In genomic region chr11:3134651-3135490, GRCh38 we compare ENCODE assay signal across 18 cellular contexts. TPM values are rescaled to one million over a fixed set of nuclear protein-coding genes. Genes with fewer than 3 reads are reported as not detected.
A peak's percentile ranks its signal among the peaks of the same experiment; 100 is the strongest.
DNase-seq lines count a peak whose midpoint lies in the region; ATAC-seq, FAIRE-seq and TF ChIP-seq lines count a peak whose summit lies in the region.
"Had no signal": no experiment of that assay in that cellular context is flagged by ENCODE, and none has a peak within 500 bp of the region (broad histone marks: within the 10 kb centered on the region; RNA-seq: fewer than 3 reads in every experiment).

No MANE protein-coding gene starts in this region.

- H3K9me3 Mint-ChIP-seq in natural killer cell: peaks cover 0 to 4% of the 10 kb centered on the region in 2 donors
- H3K9me3 Mint-ChIP-seq: CD8-positive, alpha-beta T cell had no signal

- no peaks in the 10 kb centered on the region for H3K27me3 Mint-ChIP-seq in natural killer cell (ENCODE audit: low read depth in 2 of 2)

- H3K27me3 ChIP-seq in uterus: no peaks in the 10 kb centered on the region
- H3K27me3 ChIP-seq in MM.1S (replicated peaks; ENCODE audit: insufficient read depth, low read length): no peaks in the 10 kb centered on the region
- H3K27me3 ChIP-seq: ovary had no signal

- no peaks in the 10 kb centered on the region for H3F3A ChIP-seq in MM.1S (ENCODE audit: insufficient read depth, low read length)

- H3K27ac ChIP-seq in uterus (no peak overlapping the region), MM.1S (ENCODE audit: low read length) (no peak overlapping the region)
- H3K27ac ChIP-seq: coronary artery, ovary had no signal

- TF ChIP-seq CTCF in natural killer cell (IDR thresholded peaks at IDR 0.05): no peak
- no peak for TF ChIP-seq CTCF in uterus (IDR thresholded peaks at IDR 0.05)
- no peak for TF ChIP-seq CTCF in D721Med (IDR thresholded peaks at IDR 0.05; ENCODE audit: insufficient read depth, missing control alignments)
- no peak for TF ChIP-seq CTCF in MM.1S (IDR thresholded peaks at IDR 0.05; ENCODE audit: low read length)

- peak overlapping the region; percentile 88 for H3K4me3 Mint-ChIP-seq in natural killer cell
- H3K4me3 Mint-ChIP-seq: CD8-positive, alpha-beta T cell; stimulated activated memory B cell treated with anti-CD40 and anti-IgM and Interleukin-4, amounts not matched to agents 10 μg/mL and 1 μg/mL and 100 μg/mL, for 72 hours had no signal

- no peaks in the 10 kb centered on the region for H3K9me2 ChIP-seq in MM.1S (replicated peaks; ENCODE audit: insufficient read depth, low read length)

- H3K9ac ChIP-seq in MM.1S (ENCODE audit: low read length): no peak overlapping the region

- TF ChIP-seq POLR2A in uterus (IDR thresholded peaks at IDR 0.05): no peak

- H3K4me3 ChIP-seq in uterus (no peak overlapping the region), MM.1S (ENCODE audit: low read length) (no peak overlapping the region)
- H3K4me3 ChIP-seq: coronary artery, ovary had no signal

- peak; percentile 1 for DNase-seq in stimulated activated CD4-positive, alpha-beta T cell treated with anti-CD3 and anti-CD28 coated beads, Interleukin-1b, Interleukin-23, amount 100 ng/mL, for 48 hours
- DNase-seq in stimulated activated CD4-positive, alpha-beta T cell treated with anti-CD3 and anti-CD28 coated beads, Interleukin-4, amount 100 ng/mL, for 24 hours: no peak
- DNase-seq in cardiac septum (ENCODE audit: low spot score) (peak; percentile 69), natural killer cell (no peak), uterus (peak; percentile 14 to 15), D721Med (ENCODE audit: insufficient read length, low spot score) (no peak), MM.1S (no peak)
- DNase-seq: activated CD4-positive, alpha-beta T cell treated with anti-CD3 and anti-CD28 coated beads for 48 hours; activated CD8-positive, alpha-beta memory T cell treated with anti-CD3 and anti-CD28 coated beads, Interleukin-2, amount 50 U/mL, for 48 hours; activated naive CD4-positive, alpha-beta T cell; CD8-positive, alpha-beta T cell; NCI-H1694 treated with DMSO at 0.1 percent for 48 hours; SW 1271 had no signal

- no peaks in the 10 kb centered on the region for H3K36me3 ChIP-seq in uterus
- H3K36me3 ChIP-seq in MM.1S (replicated peaks; ENCODE audit: insufficient read depth, low read length): no peaks in the 10 kb centered on the region
- H3K36me3 ChIP-seq: ovary had no signal

- no peak for ATAC-seq in natural killer cell
- no peak for ATAC-seq in HG03354 (IDR thresholded peaks at IDR 0.05; ENCODE audit: poor library complexity, severe bottlenecking, unreplicated experiment)
- ATAC-seq: CD8-positive, alpha-beta T cell; stimulated activated memory B cell treated with anti-CD40 and anti-IgM and Interleukin-4, amounts not matched to agents 10 μg/mL and 1 μg/mL and 100 μg/mL, for 72 hours had no signal

- no peaks in the 10 kb centered on the region for H3K79me2 ChIP-seq in MM.1S (ENCODE audit: low read length)

- intact Hi-C loops in cardiac septum (cut with DNase I) (no loop called here), natural killer cell (cut with micrococcal nuclease) (no loop called here), uterus (cut with DNase I; ENCODE audit: low total_unique reads) (no loop called here)

- H4K20me1 ChIP-seq in MM.1S (ENCODE audit: insufficient read depth, low read length): no peaks in the 10 kb centered on the region

- H3K4me1 ChIP-seq in uterus: peaks cover 0 to 9% of the 10 kb centered on the region in 2 donors
- no peaks in the 10 kb centered on the region for H3K4me1 ChIP-seq in MM.1S (ENCODE audit: low read length)

- H3K4me1 Mint-ChIP-seq in natural killer cell: peaks cover 70 to 97% of the 10 kb centered on the region in 2 donors
- H3K4me1 Mint-ChIP-seq: stimulated activated memory B cell treated with anti-CD40 and anti-IgM and Interleukin-4, amounts not matched to agents 10 μg/mL and 1 μg/mL and 100 μg/mL, for 72 hours had no signal

- H3K9me3 ChIP-seq in uterus (no peaks in the 10 kb centered on the region), MM.1S (replicated peaks; ENCODE audit: insufficient read depth, low read length) (no peaks in the 10 kb centered on the region)
- H3K9me3 ChIP-seq: ovary had no signal

- no peak for FAIRE-seq in D721Med (lab: Jason Lieb, UNC)
- FAIRE-seq: endothelial cell of umbilical vein had no signal

- H2AFZ ChIP-seq in MM.1S (ENCODE audit: low read length): no peak overlapping the region

- peak overlapping the region; percentile 80 to 93 for H3K27ac Mint-ChIP-seq in natural killer cell
- H3K27ac Mint-ChIP-seq: CD8-positive, alpha-beta T cell; stimulated activated memory B cell treated with anti-CD40 and anti-IgM and Interleukin-4, amounts not matched to agents 10 μg/mL and 1 μg/mL and 100 μg/mL, for 72 hours had no signal

- H3K4me2 ChIP-seq in MM.1S (ENCODE audit: low read depth, low read length): no peak overlapping the region

- no peaks in the 10 kb centered on the region for H3K36me3 Mint-ChIP-seq in natural killer cell
- H3K36me3 Mint-ChIP-seq: CD8-positive, alpha-beta T cell; stimulated activated memory B cell treated with anti-CD40 and anti-IgM and Interleukin-4, amounts not matched to agents 10 μg/mL and 1 μg/mL and 100 μg/mL, for 72 hours had no signal

RNA-seq across cellular contexts. Expression of gene OSBPL5, which starts 30.2 kb away (rescaled TPM):
- 16.6 TPM for total RNA-seq in cardiac septum
- 100 to 1,000 TPM; 375 to 522 (median 377) TPM for total RNA-seq in natural killer cell
- total RNA-seq in uterus: 10 to 100 TPM; 24.7 to 83.3 (median 48.2) TPM

Comparison
In these comparisons a context has a peak if more than half of its experiments do, and no peak if none do; other contexts are left out.
1. DNase-seq: peak in stimulated activated CD4-positive, alpha-beta T cell treated with anti-CD3 and anti-CD28 coated beads, Interleukin-1b, Interleukin-23, amount 100 ng/mL, for 48 hours (single experiment), cardiac septum (single experiment) and uterus (2 of 2); none in stimulated activated CD4-positive, alpha-beta T cell treated with anti-CD3 and anti-CD28 coated beads, Interleukin-4, amount 100 ng/mL, for 24 hours (single experiment), natural killer cell (single experiment), D721Med (single experiment) and MM.1S (single experiment).
2. RNA of gene OSBPL5, which starts 30.2 kb away (total RNA-seq): 375 to 522 TPM in natural killer cell; 24.7 to 83.3 TPM in uterus and 16.6 TPM in cardiac septum (single experiment); every median in the first group is over 4 times any median in the second.